1 cellular context compared by ENCODE assay signal in genomic region chr6:31978831-31979230, GRCh38.
TF ChIP-seq lines count a peak whose summit lies in the region.

No MANE protein-coding gene starts in this region.

TF ChIP-seq in SK-N-SH, 30 proteins besides CTCF, POLR2A, EP300 and RAD21:
- TF ChIP-seq SIN3A (IDR thresholded peaks at IDR 0.05; ENCODE audit: borderline replicate concordance, low read depth, low read length) (no peak), PBX3 (IDR thresholded peaks at IDR 0.05) (no peak), GATA2 (CRISPR knock-in tag; IDR thresholded peaks at IDR 0.05) (no peak), TAF1 (IDR thresholded peaks at IDR 0.05; ENCODE audit: borderline replicate concordance, low read depth, low read length) (no peak), EZH2phosphoT487 (IDR thresholded peaks at IDR 0.05; ENCODE audit: borderline replicate concordance, low read depth) (no peak), POLR2AphosphoS5 (IDR thresholded peaks at IDR 0.05; ENCODE audit: low read depth, low read length) (no peak), JUND (IDR thresholded peaks at IDR 0.05) (no peak), CHD2 (IDR thresholded peaks at IDR 0.05; ENCODE audit: low read length, partially characterized antibody) (no peak), FOXM1 (IDR thresholded peaks at IDR 0.05; ENCODE audit: low read depth) (no peak), RCOR1 (IDR thresholded peaks at IDR 0.05; ENCODE audit: low read length) (no peak), YY1 (IDR thresholded peaks at IDR 0.05; ENCODE audit: low read depth) (no peak), MEF2A (IDR thresholded peaks at IDR 0.05; ENCODE audit: borderline replicate concordance, low read depth) (no peak), NRF1 (IDR thresholded peaks at IDR 0.05; ENCODE audit: low read depth, low read length) (no peak), SMC3 (IDR thresholded peaks at IDR 0.05; ENCODE audit: low read depth, low read length) (no peak), FOXJ3 (CRISPR knock-in tag; IDR thresholded peaks at IDR 0.05) (no peak), RXRA (IDR thresholded peaks at IDR 0.05; ENCODE audit: borderline replicate concordance, low read depth) (no peak)
- TF ChIP-seq, protein P1, sequence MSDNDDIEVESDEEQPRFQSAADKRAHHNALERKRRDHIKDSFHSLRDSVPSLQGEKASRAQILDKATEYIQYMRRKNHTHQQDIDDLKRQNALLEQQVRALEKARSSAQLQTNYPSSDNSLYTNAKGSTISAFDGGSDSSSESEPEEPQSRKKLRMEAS (IDR thresholded peaks at IDR 0.05; ENCODE audit: low read depth), result no peak
